ENCODE assay signal across 6 cellular contexts in the genomic region with DNA sequence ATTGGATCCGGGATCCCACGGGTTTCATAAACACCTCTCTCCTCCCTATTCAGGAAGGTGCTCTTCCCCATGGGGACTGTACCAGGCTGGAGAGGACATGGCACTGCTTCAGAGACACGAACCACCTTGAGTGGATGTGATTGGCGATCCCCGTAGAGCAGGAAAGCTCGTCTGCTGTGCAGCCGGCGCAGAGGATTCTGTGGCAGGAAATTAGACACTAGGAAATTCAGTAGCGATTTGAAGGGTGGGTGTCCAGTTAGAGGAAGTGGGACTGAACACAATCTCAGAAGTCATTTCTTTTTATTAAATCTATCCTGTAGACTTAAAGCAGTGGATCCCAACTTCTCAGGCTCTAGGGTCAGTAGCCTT. TPM values are rescaled to one million over a fixed set of nuclear protein-coding genes. Genes with fewer than 3 reads are reported as not detected.
DNase-seq lines count a peak whose midpoint lies in the region; ATAC-seq and TF ChIP-seq lines count a peak whose summit lies in the region.

No MANE protein-coding gene starts in this region.

- 0 to 2% methylated on average over 7 to 9 of the region's 9 CpGs for WGBS in gastroesophageal sphincter (ENCODE audit: low coverage in 1 of 2), 2 donors
- 0 to 3% methylated on average over 7 to 9 of the region's 9 CpGs for WGBS in thyroid gland, 2 donors

- peak overlapping the region; percentile 94 for H3K9ac ChIP-seq in PC-3 (ENCODE audit: low read length)

- TF ChIP-seq EP300 in gastroesophageal sphincter (IDR thresholded peaks at IDR 0.05): no peak

- H2AFZ ChIP-seq in PC-3 (ENCODE audit: low read length): peak overlapping the region; percentile 96

- H3K9me3 ChIP-seq in PC-3 (ENCODE audit: low read length): no peaks in the 10 kb centered on the region
- H3K9me3 ChIP-seq in gastroesophageal sphincter: no peaks in the 10 kb centered on the region
- H3K9me3 ChIP-seq in thyroid gland: no peaks in the 10 kb centered on the region

- BruUV-seq in PC-3 (replicated peaks; lab: Mats Ljungman, UMichigan): no TSS peak

- H3K27ac ChIP-seq in PC-3 (ENCODE audit: low read length) (peak overlapping the region; percentile 49; the same call in 1 of the 2 replicates), gastroesophageal sphincter (peak overlapping the region; percentile 71 to 99 (median 96)), thyroid gland (peak overlapping the region; percentile 80 to 98 (median 91))

- POLR2A ChIA-PET in PC-3 (lab: Charles Lee; ENCODE audit: unreplicated experiment): interaction anchor here (0.5 kb wide), 1 partner anchor 592 kb away, joined by 3 read pairs; no protein-coding TSS in a partner anchor

- peak; percentile 78 for DNase-seq in NCI-H2227 (lab: John Stamatoyannopoulos, UW; ENCODE audit: unreplicated experiment)
- DNase-seq in NCI-H2227 treated with DMSO at 0.1 percent for 48 hours (lab: John Stamatoyannopoulos, UW): no peak
- no peak for DNase-seq in PC-3
- no peak for DNase-seq in thyroid gland

- H3K4me2 ChIP-seq in PC-3 (ENCODE audit: low read length): peak overlapping the region; percentile 84

- H3K36me3 ChIP-seq in PC-3 (ENCODE audit: low read depth, low read length): peaks cover 11% of the 10 kb centered on the region
- H3K36me3 ChIP-seq in gastroesophageal sphincter: peaks cover 0 to 33% of the 10 kb centered on the region in 2 donors
- no peaks in the 10 kb centered on the region for H3K36me3 ChIP-seq in thyroid gland

- CTCF ChIA-PET in PC-3 (lab: Charles Lee): interaction anchor here (0.9 kb wide), 1 partner anchor 57 kb away, joined by 3 read pairs; the partner anchor contains the start of gene ZNF593

- ATAC-seq in PC-3: peak; percentile 18
- ATAC-seq in gastroesophageal sphincter: no peak
- ATAC-seq in HG02571 (IDR thresholded peaks at IDR 0.05; ENCODE audit: unreplicated experiment): no peak

- H3K27me3 ChIP-seq in PC-3 (ENCODE audit: low read length) (no peaks in the 10 kb centered on the region), gastroesophageal sphincter (no peaks in the 10 kb centered on the region), thyroid gland (no peaks in the 10 kb centered on the region)

- H3K79me2 ChIP-seq in PC-3 (ENCODE audit: low read length): peaks cover 30% of the 10 kb centered on the region

- H3K4me1 ChIP-seq in PC-3 (ENCODE audit: insufficient read depth, low read length): peaks cover 18% of the 10 kb centered on the region
- H3K4me1 ChIP-seq in gastroesophageal sphincter: peaks cover 0 to 26% (median 11%) of the 10 kb centered on the region in 3 donors
- H3K4me1 ChIP-seq in thyroid gland: peaks cover 40 to 54% of the 10 kb centered on the region in 2 donors

- TF ChIP-seq CTCF in PC-3 (conservative IDR thresholded peaks at IDR 0.05; ENCODE audit: low read depth, low read length) (no peak), gastroesophageal sphincter (IDR thresholded peaks at IDR 0.05) (no peak), thyroid gland (IDR thresholded peaks at IDR 0.05) (no peak)

- TF ChIP-seq POLR2A in gastroesophageal sphincter (IDR thresholded peaks at IDR 0.05): no peak
- no peak for TF ChIP-seq POLR2A in thyroid gland (IDR thresholded peaks at IDR 0.05)

- intact Hi-C loops in PC-3 (cut with micrococcal nuclease): loop anchor here (1.0 kb wide), 1 partner anchor 10 kb away; no protein-coding TSS in a partner anchor
- intact Hi-C loops in thyroid gland (cut with DNase I): no loop called here

- no peaks in the 10 kb centered on the region for H3F3A ChIP-seq in PC-3 (ENCODE audit: low read length, unreplicated experiment)

- H4K20me1 ChIP-seq in PC-3 (ENCODE audit: low read length): no peaks in the 10 kb centered on the region

- H3K9me2 ChIP-seq in PC-3 (replicated peaks; ENCODE audit: low read length): no peaks in the 10 kb centered on the region

- H3K4me3 ChIP-seq in PC-3 (ENCODE audit: low read length) (peak overlapping the region; percentile 97), gastroesophageal sphincter (peak overlapping the region; percentile 60 to 92), thyroid gland (replicated peaks in 1 of 3) (peak overlapping the region; percentile 63 to 96 (median 93))

RNA-seq across cellular contexts. Expression of gene PDIK1L, which starts 0.8 kb away (rescaled TPM):
- 4.1 and 5.2 TPM in 2 replicates for total RNA-seq in PC-3 (2014; rRNA removed)
- 1 to 10 TPM; 6.2 to 9.3 (median 6.8) TPM for total RNA-seq in gastroesophageal sphincter
- total RNA-seq in thyroid gland: 10 to 100 TPM; 24.2 to 39.0 (median 25.5) TPM

RNA-seq across cellular contexts. Expression of gene TRIM63, which starts 45.0 kb away (rescaled TPM):
- total RNA-seq in PC-3 (2014; rRNA removed) (not detected in 2 replicates), gastroesophageal sphincter (1 to 10 TPM in 2 of 4 donors, under 1 TPM in 2; 0.15 to 2.3 (median 0.82) TPM), thyroid gland (1 to 10 TPM in 1 of 4 donors, under 1 TPM in 1, not detected in 2; 0.39 to 1.5 TPM)

RNA-seq across cellular contexts. Expression of gene FAM110D, which starts 46.5 kb away (rescaled TPM):
- not detected in 2 replicates for total RNA-seq in PC-3 (2014; rRNA removed)
- 10 to 100 TPM in 1 of 4 donors, 1 to 10 TPM in 3; 3.4 to 12.5 (median 7.7) TPM for total RNA-seq in gastroesophageal sphincter
- total RNA-seq in thyroid gland: 10 to 100 TPM in 1 of 4 donors, 1 to 10 TPM in 3; 3.5 to 15.6 (median 6.8) TPM

RNA-seq across cellular contexts. Expression of gene C1orf232, which starts 56.4 kb away (rescaled TPM):
- not detected in 2 replicates for total RNA-seq in PC-3 (2014; rRNA removed)
- not detected for total RNA-seq in gastroesophageal sphincter
- not detected for total RNA-seq in thyroid gland

RNA-seq across cellular contexts. Expression of gene ZNF593, which starts 57.3 kb away (rescaled TPM):
- 155 and 165 TPM in 2 replicates for total RNA-seq in PC-3 (2014; rRNA removed)
- total RNA-seq in gastroesophageal sphincter: 10 to 100 TPM in 3 of 4 donors, 1 to 10 TPM in 1; 5.0 to 22.8 (median 16.6) TPM
- 10 to 100 TPM; 18.3 to 65.8 (median 27.3) TPM for total RNA-seq in thyroid gland
